ENCODE assay signal across 3 cellular contexts in the genomic region with DNA sequence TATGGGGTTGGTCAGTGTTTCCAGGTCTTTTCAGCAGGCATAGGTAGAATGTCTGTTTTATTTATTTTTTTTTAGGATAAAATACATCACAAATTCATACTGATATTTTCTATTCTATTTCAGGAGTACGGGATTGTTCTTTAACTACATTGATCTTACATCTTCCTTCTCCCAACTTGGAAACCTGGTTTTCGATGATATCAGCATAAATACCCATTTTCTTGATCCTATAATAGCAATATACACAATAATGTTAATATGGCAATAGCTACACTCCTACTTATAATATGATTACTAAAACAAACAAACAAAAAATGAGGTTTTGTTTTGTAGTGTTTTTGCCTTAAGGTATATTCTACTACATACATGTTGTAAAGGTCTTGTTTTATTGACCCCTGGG.
A peak's percentile ranks its signal among the peaks of the same experiment; 100 is the strongest.
TF ChIP-seq lines count a peak whose summit lies in the region.

No MANE protein-coding gene starts in this region.

TF ChIP-seq in HepG2, 621 proteins besides CTCF, POLR2A, EP300 and RAD21:
- TF ChIP-seq MAFK (conservative IDR thresholded peaks at IDR 0.05 in 1 of 2, IDR thresholded peaks at IDR 0.05 in 1 of 2; ENCODE audit: low read length in 2 of 2), result peak; percentile 69 to 72
- TF ChIP-seq TEAD3 (CRISPR knock-in tag; optimal IDR thresholded peaks at IDR 0.05; ENCODE audit: borderline replicate concordance), result no peak
- TF ChIP-seq MAFF (IDR thresholded peaks at IDR 0.05; ENCODE audit: low read depth, low read length), result peak; percentile 64

TF ChIP-seq in A549, 52 proteins besides CTCF, POLR2A, EP300 and RAD21:
- TF ChIP-seq RCOR1 (IDR thresholded peaks at IDR 0.05; ENCODE audit: low read depth, low read length) (no peak), MAFK (IDR thresholded peaks at IDR 0.05; ENCODE audit: partially characterized antibody) (peak; percentile 75)

TF ChIP-seq in IMR-90, 13 proteins besides CTCF, POLR2A, EP300 and RAD21:
- TF ChIP-seq MAFK (IDR thresholded peaks at IDR 0.05; ENCODE audit: low read depth, low read length), result peak; percentile 73
- TF ChIP-seq, protein P1, sequence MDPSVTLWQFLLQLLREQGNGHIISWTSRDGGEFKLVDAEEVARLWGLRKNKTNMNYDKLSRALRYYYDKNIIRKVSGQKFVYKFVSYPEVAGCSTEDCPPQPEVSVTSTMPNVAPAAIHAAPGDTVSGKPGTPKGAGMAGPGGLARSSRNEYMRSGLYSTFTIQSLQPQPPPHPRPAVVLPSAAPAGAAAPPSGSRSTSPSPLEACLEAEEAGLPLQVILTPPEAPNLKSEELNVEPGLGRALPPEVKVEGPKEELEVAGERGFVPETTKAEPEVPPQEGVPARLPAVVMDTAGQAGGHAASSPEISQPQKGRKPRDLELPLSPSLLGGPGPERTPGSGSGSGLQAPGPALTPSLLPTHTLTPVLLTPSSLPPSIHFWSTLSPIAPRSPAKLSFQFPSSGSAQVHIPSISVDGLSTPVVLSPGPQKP (IDR thresholded peaks at IDR 0.05; ENCODE audit: borderline replicate concordance, low read depth, low read length), result no peak
